17 cellular contexts compared by ENCODE assay signal in genomic region chr13:77031869-77032268, GRCh38. TPM values are rescaled to one million over a fixed set of nuclear protein-coding genes. Genes with fewer than 3 reads are reported as not detected.
DNase-seq lines count a peak whose midpoint lies in the region; ATAC-seq, FAIRE-seq and TF ChIP-seq lines count a peak whose summit lies in the region.
"Had no signal": no experiment of that assay in that cellular context is flagged by ENCODE, and none has a peak within 500 bp of the region (broad histone marks: within the 10 kb centered on the region; RNA-seq: fewer than 3 reads in every experiment).

No MANE protein-coding gene starts in this region.

- FAIRE-seq in HepG2 (lab: Jason Lieb, UNC): no peak
- FAIRE-seq: G401.6, GM12891 had no signal

- no peaks in the 10 kb centered on the region for H3K9me3 Mint-ChIP-seq in CD4-positive, alpha-beta T cell
- H3K9me3 Mint-ChIP-seq: CD8-positive, alpha-beta memory T cell; GM23338; IgD-negative memory B cell had no signal

- no peaks in the 10 kb centered on the region for H3K79me2 ChIP-seq in HepG2 (ENCODE audit: insufficient read depth, low read length)

- intact Hi-C loops in HepG2 (cut with micrococcal nuclease; ENCODE audit: unreplicated experiment): no loop called here
- intact Hi-C loops in CD4-positive, alpha-beta T cell (cut with DNase I, micrococcal nuclease): no loop called here

- no peak for TF ChIP-seq CTCF in WERI-Rb-1 (IDR thresholded peaks at IDR 0.05; ENCODE audit: low read depth, low read length)
- no peak for TF ChIP-seq CTCF in HepG2 (CRISPR knock-in tag; IDR thresholded peaks at IDR 0.05)
- TF ChIP-seq CTCF in CD4-positive, alpha-beta T cell (IDR thresholded peaks at IDR 0.05): no peak

- CTCF ChIA-PET in HepG2 (lab: Yijun Ruan, JAX; ENCODE audit: low intra/inter-chr PET ratio, low total read pairs): no interaction called here
- CTCF ChIA-PET in CD4-positive, alpha-beta T cell (lab: Charles Lee): interaction anchor here (1.0 kb wide), 1 partner anchor 52 kb away, joined by 3 read pairs; no protein-coding TSS in a partner anchor

- H3K27me3 ChIP-seq in WERI-Rb-1 (ENCODE audit: insufficient read depth, low read depth, severe bottlenecking) (no peaks in the 10 kb centered on the region), HepG2 (ENCODE audit: control insufficient read depth in 1 of 2, insufficient read depth in 2 of 2, low read length in 2 of 2) (peaks cover 0 to 3% of the 10 kb centered on the region in 2 experiments; a peak in 1 of 5 replicates)
- H3K27me3 ChIP-seq in CD4-positive, alpha-beta T cell (ENCODE audit: control insufficient read depth, insufficient read depth, low read length): no peaks in the 10 kb centered on the region
- H3K27me3 ChIP-seq: BE2C had no signal

- no peaks in the 10 kb centered on the region for H3K27me3 Mint-ChIP-seq in CD4-positive, alpha-beta T cell
- H3K27me3 Mint-ChIP-seq: IgD-negative memory B cell had no signal

- H3K4me3 Mint-ChIP-seq in CD4-positive, alpha-beta T cell: no peak overlapping the region
- H3K4me3 Mint-ChIP-seq: CD8-positive, alpha-beta memory T cell; GM23338 had no signal

- TF ChIP-seq RAD21 in HepG2 (CRISPR knock-in tag; IDR thresholded peaks at IDR 0.05): no peak

- H4K20me1 ChIP-seq in HepG2 (ENCODE audit: insufficient read depth, low read length): no peaks in the 10 kb centered on the region

- peaks cover 6% of the 10 kb centered on the region for H3K36me3 Mint-ChIP-seq in CD4-positive, alpha-beta T cell (ENCODE audit: low read depth)
- H3K36me3 Mint-ChIP-seq: IgD-negative memory B cell had no signal

- H3K9me3 ChIP-seq in WERI-Rb-1 (ENCODE audit: severe bottlenecking): no peaks in the 10 kb centered on the region
- H3K9me3 ChIP-seq in HepG2 (ENCODE audit: low read length): no peaks in the 10 kb centered on the region
- no peaks in the 10 kb centered on the region for H3K9me3 ChIP-seq in CD4-positive, alpha-beta T cell (ENCODE audit: control insufficient read depth, low read length)
- H3K9me3 ChIP-seq: BE2C had no signal

- no peaks in the 10 kb centered on the region for H3K36me3 ChIP-seq in WERI-Rb-1
- H3K36me3 ChIP-seq in HepG2 (replicated peaks in 1 of 2; ENCODE audit: control insufficient read depth in 1 of 2, insufficient read depth in 2 of 2, low read length in 2 of 2): no peaks in the 10 kb centered on the region

- H3K4me3 ChIP-seq in WERI-Rb-1 (ENCODE audit: low read depth, low read length): no peak overlapping the region
- no peak overlapping the region for H3K4me3 ChIP-seq in HepG2 (replicated peaks in 1 of 3; ENCODE audit: insufficient read depth in 1 of 3, low read depth in 2 of 3, low read length in 3 of 3)
- H3K4me3 ChIP-seq: GM23338 had no signal

- H3K27ac Mint-ChIP-seq in CD4-positive, alpha-beta T cell: no peak overlapping the region
- H3K27ac Mint-ChIP-seq: GM23338 had no signal

- no TSS peak for BruUV-seq in HepG2 (replicated peaks; lab: Mats Ljungman, UMichigan)

- ATAC-seq in HepG2: no peak
- no peak for ATAC-seq in CD4-positive, alpha-beta T cell (ENCODE audit: poor library complexity)
- ATAC-seq: GM23338 had no signal

- POLR2A ChIA-PET in HepG2 (lab: Yijun Ruan, JAX): no interaction called here
- POLR2A ChIA-PET in CD4-positive, alpha-beta T cell (lab: Charles Lee): no interaction called here

- H3K27ac ChIP-seq in WERI-Rb-1: no peak overlapping the region
- H3K27ac ChIP-seq in HepG2 (ENCODE audit: extremely low read length, insufficient read depth, low read length): no peak overlapping the region
- H3K27ac ChIP-seq in CD4-positive, alpha-beta T cell (ENCODE audit: low read depth, low read length): no peak overlapping the region
- H3K27ac ChIP-seq: C4-2B had no signal

- 41% methylated on average over 3 of the region's 3 CpGs for WGBS in HepG2 (ENCODE audit: low lambda C conversion rate)

- no peak overlapping the region for H2AFZ ChIP-seq in HepG2 (ENCODE audit: low read length)
- H2AFZ ChIP-seq: GM23338 had no signal

- peaks cover 11% of the 10 kb centered on the region for H3K4me1 ChIP-seq in HepG2 (ENCODE audit: insufficient read depth, low read length)
- H3K4me1 ChIP-seq: BE2C had no signal

- H3K4me2 ChIP-seq in HepG2 (ENCODE audit: low read depth, low read length): no peak overlapping the region
- H3K4me2 ChIP-seq: GM23338 had no signal

- H3K4me1 Mint-ChIP-seq in CD4-positive, alpha-beta T cell (ENCODE audit: low read depth): peaks cover 17% of the 10 kb centered on the region

- DNase-seq in DMS 273 (lab: John Stamatoyannopoulos, UW; ENCODE audit: unreplicated experiment) (peak; percentile 64), NCI-H524 (lab: John Stamatoyannopoulos, UW) (peak; percentile 77 to 90), WERI-Rb-1 (peak; percentile 9), middle frontal gyrus (ENCODE audit: extremely low spot score, low spot score) (peak; percentile 30), HepG2 (ENCODE audit: low spot score) (no peak), G401 (ENCODE audit: low spot score) (no peak), cerebellum (ENCODE audit: low spot score) (no peak)
- DNase-seq in CD4-positive, alpha-beta T cell: no peak
- DNase-seq: BE2C; CD8-positive, alpha-beta memory T cell; DMS79; H7 had no signal

- TF ChIP-seq POLR2A in HepG2 (IDR thresholded peaks at IDR 0.05; ENCODE audit: insufficient read depth in 1 of 2, low read depth in 2 of 2, low read length in 2 of 2): no peak

- no peak overlapping the region for H3K9ac ChIP-seq in HepG2 (ENCODE audit: insufficient read depth, low read depth, low read length)

- TF ChIP-seq EP300 in HepG2 (IDR thresholded peaks at IDR 0.05; ENCODE audit: low read depth in 2 of 2, low read length in 2 of 2) (no peak), HepG2 (CRISPR knock-in tag; IDR thresholded peaks at IDR 0.05; ENCODE audit: borderline replicate concordance) (no peak)

- in situ Hi-C loops in HepG2 (cut with HindIII; ENCODE audit: extremely low pct_ligation_motif_present, low pct_unique_long_range_greater_than_20kb): no loop called here
- in situ Hi-C loops in G401 (cut with HindIII; ENCODE audit: low sequenced_read_pairs): no loop called here

TF ChIP-seq in HepG2, 621 proteins besides CTCF, POLR2A, EP300 and RAD21 (continues in another document):
- TF ChIP-seq XBP1 (CRISPR knock-in tag; IDR thresholded peaks at IDR 0.05) (no peak), HMGA1 (CRISPR knock-in tag; conservative IDR thresholded peaks at IDR 0.05) (no peak)

RNA-seq across cellular contexts. Expression of gene FBXL3, which starts 4.9 kb away (rescaled TPM):
- total RNA-seq in HepG2 (2016; rRNA removed; fragmentation: Illumina TruSeq; extraction: Trizol) (18.5 and 22.6 TPM in 2 replicates), cerebellum (80.1 TPM)
- total RNA-seq in HepG2 (2016; cell fraction: cytosol; rRNA removed; fragmentation: Illumina TruSeq; extraction: Trizol; ENCODE audit: low read depth): 2.3 and 2.6 TPM in 2 replicates
- total RNA-seq in HepG2 (2016; cell fraction: insoluble cytoplasmic fraction; rRNA removed; fragmentation: Illumina TruSeq; extraction: Trizol): 18.5 and 23.2 TPM in 2 replicates
- 7.6 and 9.0 TPM in 2 replicates for total RNA-seq in HepG2 (2016; cell fraction: membrane; rRNA removed; fragmentation: Illumina TruSeq; extraction: Trizol)
- total RNA-seq in HepG2 (2016; cell fraction: nucleus; rRNA removed; fragmentation: Illumina TruSeq; extraction: Trizol): 20.3 and 21.3 TPM in 2 replicates
- 10.6 and 11.5 TPM in 2 replicates for polyA plus RNA-seq in HepG2 (2011; rRNA removed)
- polyA plus RNA-seq in HepG2 (2011; cell fraction: cytosol; rRNA removed): 6.0 and 9.2 TPM in 2 replicates
- polyA plus RNA-seq in HepG2 (2011; cell fraction: nucleus; rRNA removed): 7.8 and 8.4 TPM in 2 replicates
- 13.9 and 14.9 TPM in 2 replicates for polyA plus RNA-seq in HepG2 (2012)
- polyA plus RNA-seq in HepG2 (2016; cell fraction: cytosol; fragmentation: Illumina TruSeq; extraction: Trizol; ENCODE audit: low read depth): 0.85 and 1.0 TPM in 2 replicates
- polyA plus RNA-seq in HepG2 (2016; cell fraction: insoluble cytoplasmic fraction; fragmentation: Illumina TruSeq; extraction: Trizol; ENCODE audit: low read depth): 18.4 and 20.6 TPM in 2 replicates
- 4.1 and 4.8 TPM in 2 replicates for polyA plus RNA-seq in HepG2 (2016; cell fraction: membrane; fragmentation: Illumina TruSeq; extraction: Trizol; ENCODE audit: low read depth)
- polyA plus RNA-seq in HepG2 (2016; cell fraction: nucleus; fragmentation: Illumina TruSeq; extraction: Trizol; ENCODE audit: insufficient read depth, low read depth): 15.3 and 17.3 TPM in 2 replicates
- polyA minus RNA-seq in HepG2 (2011; rRNA and poly(A)+ RNA removed; ENCODE audit: low replicate concordance): 12.2 and 30.0 TPM in 2 replicates
- polyA minus RNA-seq in HepG2 (2011; cell fraction: cytosol; rRNA and poly(A)+ RNA removed): 14.8 and 21.8 TPM in 2 replicates
- polyA minus RNA-seq in HepG2 (2011; cell fraction: nucleus; rRNA and poly(A)+ RNA removed): 49.8 and 50.1 TPM in 2 replicates
- total RNA-seq in G401 (2014; rRNA removed; shearing (Covaris generic)): 18.5 and 21.8 TPM in 2 replicates
- total RNA-seq in CD4-positive, alpha-beta T cell: 10 to 100 TPM; 88.7 to 90.4 TPM

RNA-seq across cellular contexts. Expression of gene CLN5, which starts 40.0 kb away (rescaled TPM):
- total RNA-seq in HepG2 (2016; rRNA removed; fragmentation: Illumina TruSeq; extraction: Trizol) (6.7 and 13.7 TPM in 2 replicates), cerebellum (19.1 TPM)
- total RNA-seq in HepG2 (2016; cell fraction: cytosol; rRNA removed; fragmentation: Illumina TruSeq; extraction: Trizol; ENCODE audit: low read depth): 1.8 and 2.2 TPM in 2 replicates
- 8.0 and 12.5 TPM in 2 replicates for total RNA-seq in HepG2 (2016; cell fraction: insoluble cytoplasmic fraction; rRNA removed; fragmentation: Illumina TruSeq; extraction: Trizol)
- 3.0 and 3.5 TPM in 2 replicates for total RNA-seq in HepG2 (2016; cell fraction: membrane; rRNA removed; fragmentation: Illumina TruSeq; extraction: Trizol)
- 18.3 and 18.9 TPM in 2 replicates for total RNA-seq in HepG2 (2016; cell fraction: nucleus; rRNA removed; fragmentation: Illumina TruSeq; extraction: Trizol)
- 10.0 and 10.1 TPM in 2 replicates for polyA plus RNA-seq in HepG2 (2011; rRNA removed)
- 5.0 and 7.4 TPM in 2 replicates for polyA plus RNA-seq in HepG2 (2011; cell fraction: cytosol; rRNA removed)
- 10.6 and 11.1 TPM in 2 replicates for polyA plus RNA-seq in HepG2 (2011; cell fraction: nucleus; rRNA removed)
- 10.4 and 11.3 TPM in 2 replicates for polyA plus RNA-seq in HepG2 (2012)
- polyA plus RNA-seq in HepG2 (2016; cell fraction: cytosol; fragmentation: Illumina TruSeq; extraction: Trizol; ENCODE audit: low read depth): 0.95 and 1.3 TPM in 2 replicates
- polyA plus RNA-seq in HepG2 (2016; cell fraction: insoluble cytoplasmic fraction; fragmentation: Illumina TruSeq; extraction: Trizol; ENCODE audit: low read depth): 6.2 and 8.3 TPM in 2 replicates
- 2.4 TPM in 2 replicates for polyA plus RNA-seq in HepG2 (2016; cell fraction: membrane; fragmentation: Illumina TruSeq; extraction: Trizol; ENCODE audit: low read depth)
- 21.3 and 21.9 TPM in 2 replicates for polyA plus RNA-seq in HepG2 (2016; cell fraction: nucleus; fragmentation: Illumina TruSeq; extraction: Trizol; ENCODE audit: insufficient read depth, low read depth)
- polyA minus RNA-seq in HepG2 (2011; rRNA and poly(A)+ RNA removed; ENCODE audit: low replicate concordance): 4.3 and 5.8 TPM in 2 replicates
- polyA minus RNA-seq in HepG2 (2011; cell fraction: cytosol; rRNA and poly(A)+ RNA removed): 4.4 and 5.8 TPM in 2 replicates
- polyA minus RNA-seq in HepG2 (2011; cell fraction: nucleus; rRNA and poly(A)+ RNA removed): 26.1 and 29.2 TPM in 2 replicates
- total RNA-seq in G401 (2014; rRNA removed; shearing (Covaris generic)): 13.0 and 19.5 TPM in 2 replicates
- total RNA-seq in CD4-positive, alpha-beta T cell: 10 to 100 TPM; 37.4 to 42.9 TPM

Comparison
In these comparisons a context has a peak if more than half of its experiments do, and no peak if none do; other contexts are left out.
1. DNase-seq: peak in DMS 273 (single experiment), NCI-H524 (2 of 2), WERI-Rb-1 (single experiment) and middle frontal gyrus (single experiment); none in HepG2 (single experiment), G401 (single experiment), cerebellum (single experiment) and CD4-positive, alpha-beta T cell (0 of 10).